ENCODE assay signal across 20 cellular contexts in genomic region chr20:49821381-49821780, GRCh38. TPM values are rescaled to one million over a fixed set of nuclear protein-coding genes. Genes with fewer than 3 reads are reported as not detected.
A peak's percentile ranks its signal among the peaks of the same experiment; 100 is the strongest.
DNase-seq lines count a peak whose midpoint lies in the region; ATAC-seq, FAIRE-seq and TF ChIP-seq lines count a peak whose summit lies in the region.
"Had no signal": no experiment of that assay in that cellular context is flagged by ENCODE, and none has a peak within 500 bp of the region (broad histone marks: within the 10 kb centered on the region; RNA-seq: fewer than 3 reads in every experiment).

No MANE protein-coding gene starts in this region.

- peaks cover 62% of the 10 kb centered on the region for H3K36me3 ChIP-seq in CD4-positive, CD25-positive, alpha-beta regulatory T cell (ENCODE audit: control insufficient read depth, insufficient read depth, low read length)
- peaks cover 20% of the 10 kb centered on the region for H3K36me3 ChIP-seq in astrocyte (ENCODE audit: insufficient read depth, low read length)

- H3K9me3 Mint-ChIP-seq in CD4-positive, CD25-positive, alpha-beta regulatory T cell = peaks cover 0 to 1% (median 0%) of the 10 kb centered on the region in 7 donors
- H3K9me3 Mint-ChIP-seq in astrocyte (ENCODE audit: unreplicated experiment) = no peaks in the 10 kb centered on the region
- no peaks in the 10 kb centered on the region for H3K9me3 Mint-ChIP-seq in natural killer cell treated with Interleukin-12 subunit alpha and Interleukin-12 subunit beta and Interleukin-15 and Interleukin-18, amount 100 ng/mL, for 72 hours
- H3K9me3 Mint-ChIP-seq: activated T-cell treated with anti-CD3 and anti-CD28 coated beads, Interleukin-2, amount 50 U/mL, for 4 hours had no signal

- H3K27ac ChIP-seq in CD4-positive, CD25-positive, alpha-beta regulatory T cell (ENCODE audit: insufficient read depth, low read length, poor library complexity, severe bottlenecking) = peak overlapping the region; percentile 83
- no peak overlapping the region for H3K27ac ChIP-seq in astrocyte (ENCODE audit: low read depth, low read length)
- H3K27ac ChIP-seq: BLaER1, tibial nerve had no signal

- H3K36me3 Mint-ChIP-seq in CD4-positive, CD25-positive, alpha-beta regulatory T cell = peaks cover 48% of the 10 kb centered on the region
- peaks cover 19% of the 10 kb centered on the region for H3K36me3 Mint-ChIP-seq in astrocyte (ENCODE audit: low read depth, unreplicated experiment)
- peaks cover 16% of the 10 kb centered on the region for H3K36me3 Mint-ChIP-seq in natural killer cell treated with Interleukin-12 subunit alpha and Interleukin-12 subunit beta and Interleukin-15 and Interleukin-18, amount 100 ng/mL, for 72 hours

- no peaks in the 10 kb centered on the region for H3K27me3 Mint-ChIP-seq in CD4-positive, CD25-positive, alpha-beta regulatory T cell
- H3K27me3 Mint-ChIP-seq in astrocyte (ENCODE audit: low read depth, unreplicated experiment) = no peaks in the 10 kb centered on the region
- no peaks in the 10 kb centered on the region for H3K27me3 Mint-ChIP-seq in natural killer cell treated with Interleukin-12 subunit alpha and Interleukin-12 subunit beta and Interleukin-15 and Interleukin-18, amount 100 ng/mL, for 72 hours

- peak overlapping the region in 2 of 4 donors; percentile 19 to 37 for H3K4me3 Mint-ChIP-seq in CD4-positive, CD25-positive, alpha-beta regulatory T cell
- H3K4me3 Mint-ChIP-seq in astrocyte (ENCODE audit: unreplicated experiment) = no peak overlapping the region
- H3K4me3 Mint-ChIP-seq in natural killer cell treated with Interleukin-12 subunit alpha and Interleukin-12 subunit beta and Interleukin-15 and Interleukin-18, amount 100 ng/mL, for 72 hours = no peak overlapping the region
- H3K4me3 Mint-ChIP-seq: activated T-cell treated with anti-CD3 and anti-CD28 coated beads, Interleukin-2, amount 50 U/mL, for 4 hours had no signal

- no peaks in the 10 kb centered on the region for H3K9me3 ChIP-seq in CD4-positive, CD25-positive, alpha-beta regulatory T cell (ENCODE audit: control insufficient read depth in 2 of 2, low read length in 2 of 2)
- no peaks in the 10 kb centered on the region for H3K9me3 ChIP-seq in astrocyte (ENCODE audit: insufficient read depth, low read depth, low read length)
- H3K9me3 ChIP-seq: tibial nerve had no signal

- peak overlapping the region; percentile 45 for H3K4me2 ChIP-seq in astrocyte (ENCODE audit: low read length)
- H3K4me2 ChIP-seq: BLaER1 had no signal

- no peak overlapping the region for H3K4me3 ChIP-seq in CD4-positive, CD25-positive, alpha-beta regulatory T cell (ENCODE audit: low read depth, low read length)
- no peak overlapping the region for H3K4me3 ChIP-seq in astrocyte (ENCODE audit: insufficient read depth, low read depth, low read length)
- H3K4me3 ChIP-seq: BLaER1, tibial nerve had no signal

- DNase-seq in CD4-positive, CD25-positive, alpha-beta regulatory T cell = no peak
- DNase-seq in HTR-8/SVneo (ENCODE audit: insufficient read length, low spot score) (no peak), astrocyte (ENCODE audit: low read depth) (no peak), cerebellar cortex (ENCODE audit: low spot score) (no peak)
- DNase-seq in natural killer cell treated with Interleukin-12 subunit alpha and Interleukin-12 subunit beta and Interleukin-15 and Interleukin-18, amount 100 ng/mL, for 72 hours (ENCODE audit: low spot score) = no peak
- DNase-seq: activated CD4-positive, alpha-beta T cell treated with anti-CD3 and anti-CD28 coated beads for 48 hours; activated T-cell treated with anti-CD3 and anti-CD28 coated beads, Interleukin-2, amount 50 U/mL, for 4 hours; DMS153; glutamatergic neuron; MM.1S; NCI-H1694; SHP77 treated with DMSO at 0.1 percent for 48 hours; stimulated activated CD4-positive, alpha-beta T cell treated with anti-CD3 and anti-CD28 coated beads, Interleukin-4, amount 100 ng/mL, for 4 hours had no signal

- FAIRE-seq in HTR-8/SVneo (lab: Jason Lieb, UNC) = peak; percentile 58
- no peak for FAIRE-seq in astrocyte (lab: Jason Lieb, UNC)
- FAIRE-seq: HepG2, islet of Langerhans had no signal

- H2AFZ ChIP-seq in astrocyte (ENCODE audit: low read depth, low read length) = no peak overlapping the region

- H3K27me3 ChIP-seq in CD4-positive, CD25-positive, alpha-beta regulatory T cell (ENCODE audit: control insufficient read depth, insufficient read depth, low read length) = no peaks in the 10 kb centered on the region
- H3K27me3 ChIP-seq in astrocyte (ENCODE audit: insufficient read depth, low read length) = no peaks in the 10 kb centered on the region
- H3K27me3 ChIP-seq: BLaER1, tibial nerve had no signal

- no peaks in the 10 kb centered on the region for H4K20me1 ChIP-seq in astrocyte (ENCODE audit: insufficient read depth, low read length)
- H4K20me1 ChIP-seq: BLaER1 had no signal

- H3K4me1 ChIP-seq in CD4-positive, CD25-positive, alpha-beta regulatory T cell (ENCODE audit: control insufficient read depth, insufficient read depth, low read length, poor library complexity, severe bottlenecking) = peaks cover 39% of the 10 kb centered on the region
- H3K4me1 ChIP-seq in astrocyte (ENCODE audit: insufficient read depth, low read length) = peaks cover 9% of the 10 kb centered on the region

- H3K9ac ChIP-seq in astrocyte (ENCODE audit: low read length) = no peak overlapping the region
- H3K9ac ChIP-seq: BLaER1 had no signal

- peak overlapping the region; percentile 66 to 91 (median 90) for H3K27ac Mint-ChIP-seq in CD4-positive, CD25-positive, alpha-beta regulatory T cell
- peak overlapping the region; percentile 48 for H3K27ac Mint-ChIP-seq in astrocyte (ENCODE audit: unreplicated experiment)
- H3K27ac Mint-ChIP-seq in natural killer cell treated with Interleukin-12 subunit alpha and Interleukin-12 subunit beta and Interleukin-15 and Interleukin-18, amount 100 ng/mL, for 72 hours = peak overlapping the region; percentile 14 to 86

- TF ChIP-seq CTCF in astrocyte (IDR thresholded peaks at IDR 0.05; ENCODE audit: insufficient read depth, low read depth, low read length) = no peak

- H3K79me2 ChIP-seq in astrocyte (ENCODE audit: insufficient read depth, low read length) = no peaks in the 10 kb centered on the region

- peaks cover 31 to 86% (median 67%) of the 10 kb centered on the region in 4 donors for H3K4me1 Mint-ChIP-seq in CD4-positive, CD25-positive, alpha-beta regulatory T cell
- H3K4me1 Mint-ChIP-seq in astrocyte (ENCODE audit: low read depth, unreplicated experiment) = peaks cover 24% of the 10 kb centered on the region
- peaks cover 30 to 38% of the 10 kb centered on the region in 2 donors for H3K4me1 Mint-ChIP-seq in natural killer cell treated with Interleukin-12 subunit alpha and Interleukin-12 subunit beta and Interleukin-15 and Interleukin-18, amount 100 ng/mL, for 72 hours (ENCODE audit: low read depth in 2 of 2)

- ATAC-seq in CD4-positive, CD25-positive, alpha-beta regulatory T cell (ENCODE audit: low read depth in 2 of 2) = no peak
- no peak for ATAC-seq in natural killer cell treated with Interleukin-12 subunit alpha and Interleukin-12 subunit beta and Interleukin-15 and Interleukin-18, amount 100 ng/mL, for 72 hours
- ATAC-seq in GM18909 (IDR thresholded peaks at IDR 0.05; ENCODE audit: poor library complexity, unreplicated experiment) = no peak
- ATAC-seq in GM19023 (IDR thresholded peaks at IDR 0.05; ENCODE audit: unreplicated experiment) = no peak
- no peak for ATAC-seq in HG03565 (IDR thresholded peaks at IDR 0.05; ENCODE audit: unreplicated experiment)
- ATAC-seq: HepG2 had no signal

RNA-seq across cellular contexts. Expression of gene SLC9A8, which starts 8.8 kb away (rescaled TPM):
- 47.4 TPM for total RNA-seq in CD4-positive, CD25-positive, alpha-beta regulatory T cell
- 1 to 10 TPM; 4.9 to 8.7 (median 7.0) TPM for polyA plus RNA-seq in CD4-positive, CD25-positive, alpha-beta regulatory T cell
- total RNA-seq in astrocyte = 6.2 and 6.9 TPM in 2 replicates
- total RNA-seq in natural killer cell treated with Interleukin-12 subunit alpha and Interleukin-12 subunit beta and Interleukin-15 and Interleukin-18, amount 100 ng/mL, for 72 hours = 10 to 100 TPM; 22.0 to 27.6 TPM
